In genomic region chr20:37672143-37672542, GRCh38 we compare ENCODE assay signal across 33 cellular contexts.
"Had no signal": no experiment of that assay in that cellular context is flagged by ENCODE, and none has a peak within 500 bp of the region (broad histone marks: within the 10 kb centered on the region; RNA-seq: fewer than 3 reads in every experiment).

No MANE protein-coding gene starts in this region.

- H3K27ac ChIP-seq: adrenal gland, body of pancreas, brain microvascular endothelial cell, breast epithelium, VCaP had no signal

- H3K27ac Mint-ChIP-seq: activated B cell treated with CpG ODN at 0.5 μM for 24 hours; activated CD4-positive, alpha-beta memory T cell treated with anti-CD3 and anti-CD28 coated beads for 36 hours; activated CD4-positive, alpha-beta T cell treated with anti-CD3 and anti-CD28 coated beads, Interleukin-2, amount 10 ng/mL, durations not matched to agents 24 days and 14 days; activated CD8-positive, alpha-beta T cell treated with anti-CD3 and anti-CD28 coated beads for 36 hours; activated naive CD4-positive, alpha-beta T cell treated with anti-CD3 and anti-CD28 coated beads for 36 hours; activated naive CD4-positive, alpha-beta T cell treated with anti-CD3 and anti-CD28 coated beads, Interleukin-2, amount 50 U/mL, for 72 hours; activated naive CD8-positive, alpha-beta T cell treated with anti-CD3 and anti-CD28 coated beads for 36 hours; activated T-cell treated with anti-CD3 and anti-CD28 coated beads, Interleukin-2, amount 50 U/mL, for 72 hours; activated T-helper 1 cell treated with anti-CD3 and anti-CD28 coated beads, Interleukin-12 subunit alpha, Interleukin-12 subunit beta, Interleukin-2, Interleukin-4 antibody, amounts not matched to agents 30 ng/mL and 10 ng/mL and 1 ng/mL, durations not matched to agents 14 hours and 24 hours and 36 hours; activated T-helper 17 cell treated with anti-CD3 and anti-CD28 coated beads, Interleukin-2, amount 50 U/mL, for 72 hours; T-helper 2 cell treated with Interferon-gamma antibody and Interleukin-4, amounts not matched to agents 5 μg/mL and 100 μg/mL, for 36 hours had no signal

- H3K36me3 Mint-ChIP-seq: activated CD4-positive, alpha-beta memory T cell treated with anti-CD3 and anti-CD28 coated beads for 36 hours; activated naive CD4-positive, alpha-beta T cell treated with anti-CD3 and anti-CD28 coated beads, Interleukin-2, amount 50 U/mL, for 72 hours; activated naive CD8-positive, alpha-beta T cell treated with anti-CD3 and anti-CD28 coated beads for 36 hours had no signal

- H3K9me3 ChIP-seq: adrenal gland, body of pancreas, breast epithelium had no signal

- H3K4me3 ChIP-seq: adrenal gland, body of pancreas, breast epithelium had no signal

- H3K27me3 ChIP-seq: adrenal gland, body of pancreas had no signal

- ATAC-seq: activated CD8-positive, alpha-beta T cell treated with anti-CD3 and anti-CD28 coated beads for 36 hours; activated naive CD4-positive, alpha-beta T cell treated with anti-CD3 and anti-CD28 coated beads, Interleukin-2, amount 50 U/mL, for 72 hours; activated T-cell treated with anti-CD3 and anti-CD28 coated beads, Interleukin-2, amount 50 U/mL, for 4 hours; activated T-cell treated with anti-CD3 and anti-CD28 coated beads, Interleukin-2, amount 50 U/mL, for 72 hours; activated T-helper 17 cell treated with anti-CD3 and anti-CD28 coated beads, Interleukin-2, amount 50 U/mL, for 72 hours; body of pancreas had no signal

- H3K4me1 ChIP-seq: body of pancreas, breast epithelium had no signal

- H3K36me3 ChIP-seq: adrenal gland, brain microvascular endothelial cell, breast epithelium had no signal

- DNase-seq: activated B cell treated with CpG ODN at 0.5 μM for 24 hours; activated CD4-positive, alpha-beta memory T cell treated with anti-CD3 and anti-CD28 coated beads for 36 hours; activated CD4-positive, alpha-beta T cell treated with anti-CD3 and anti-CD28 coated beads for 4 hours; activated CD4-positive, alpha-beta T cell treated with anti-CD3 and anti-CD28 coated beads, Interleukin-2, amount 10 ng/mL, durations not matched to agents 24 days and 14 days; activated CD4-positive, alpha-beta T cell treated with anti-CD3 and anti-CD28 coated beads, Interleukin-2, amount 50 U/mL, for 1 hour; activated CD4-positive, alpha-beta T cell treated with anti-CD3 and anti-CD28 coated beads, Interleukin-2, amount 50 U/mL, for 4 hours; activated CD4-positive, CD25-positive, alpha-beta regulatory T cell treated with anti-CD3 and anti-CD28 coated beads, Interleukin-2, amount 50 U/mL, for 72 hours; activated CD8-positive, alpha-beta memory T cell treated with anti-CD3 and anti-CD28 coated beads, Interleukin-2, amount 50 U/mL, for 4 hours; activated CD8-positive, alpha-beta T cell treated with anti-CD3 and anti-CD28 coated beads for 36 hours; activated effector memory CD4-positive, alpha-beta T cell treated with anti-CD3 and anti-CD28 coated beads, Interleukin-2, amount 50 U/mL, for 16 hours; activated gamma-delta T cell treated with Interleukin-2 at 50 U/mL for 16 hours; activated naive CD4-positive, alpha-beta T cell; activated naive CD4-positive, alpha-beta T cell treated with anti-CD3 and anti-CD28 coated beads for 36 hours; activated naive CD4-positive, alpha-beta T cell treated with anti-CD3 and anti-CD28 coated beads, Interleukin-2, amount 50 U/mL, for 16 hours; activated naive CD8-positive, alpha-beta T cell treated with anti-CD3 and anti-CD28 coated beads for 36 hours; activated T-cell treated with anti-CD3 and anti-CD28 coated beads for 4 hours; activated T-cell treated with anti-CD3 and anti-CD28 coated beads, Interleukin-2, amount 50 U/mL, for 1 hour; activated T-cell treated with anti-CD3 and anti-CD28 coated beads, Interleukin-2, amount 50 U/mL, for 4 hours; activated T-cell treated with anti-CD3 and anti-CD28 coated beads, Interleukin-2, amount 50 U/mL, for 72 hours; adrenal gland; amniotic stem cell; aorta; body of pancreas; brain microvascular endothelial cell; central memory CD4-positive, alpha-beta T cell; T-helper 2 cell; T-helper 9 cell had no signal

- H3K9me3 Mint-ChIP-seq: activated B cell treated with CpG ODN at 0.5 μM for 24 hours; activated CD4-positive, alpha-beta memory T cell treated with anti-CD3 and anti-CD28 coated beads for 36 hours; activated CD4-positive, alpha-beta T cell treated with anti-CD3 and anti-CD28 coated beads, Interleukin-2, amount 10 ng/mL, durations not matched to agents 24 days and 14 days; activated CD8-positive, alpha-beta T cell treated with anti-CD3 and anti-CD28 coated beads for 36 hours; activated naive CD4-positive, alpha-beta T cell treated with anti-CD3 and anti-CD28 coated beads for 36 hours; activated naive CD4-positive, alpha-beta T cell treated with anti-CD3 and anti-CD28 coated beads, Interleukin-2, amount 50 U/mL, for 72 hours; activated T-cell treated with anti-CD3 and anti-CD28 coated beads, Interleukin-2, amount 50 U/mL, for 4 hours; activated T-cell treated with anti-CD3 and anti-CD28 coated beads, Interleukin-2, amount 50 U/mL, for 72 hours; activated T-helper 1 cell treated with anti-CD3 and anti-CD28 coated beads, Interleukin-12 subunit alpha, Interleukin-12 subunit beta, Interleukin-2, Interleukin-4 antibody, amounts not matched to agents 30 ng/mL and 10 ng/mL and 1 ng/mL, durations not matched to agents 14 hours and 24 hours and 36 hours; activated T-helper 17 cell treated with anti-CD3 and anti-CD28 coated beads, Interleukin-2, amount 50 U/mL, for 72 hours; T-helper 2 cell treated with Interferon-gamma antibody and Interleukin-4, amounts not matched to agents 5 μg/mL and 100 μg/mL, for 36 hours had no signal

- H3K4me3 Mint-ChIP-seq: activated B cell treated with CpG ODN at 0.5 μM for 24 hours; activated CD4-positive, alpha-beta memory T cell treated with anti-CD3 and anti-CD28 coated beads for 36 hours; activated CD4-positive, alpha-beta T cell treated with anti-CD3 and anti-CD28 coated beads, Interleukin-2, amount 10 ng/mL, durations not matched to agents 24 days and 14 days; activated CD8-positive, alpha-beta T cell treated with anti-CD3 and anti-CD28 coated beads for 36 hours; activated naive CD4-positive, alpha-beta T cell treated with anti-CD3 and anti-CD28 coated beads for 36 hours; activated naive CD8-positive, alpha-beta T cell treated with anti-CD3 and anti-CD28 coated beads for 36 hours; activated T-cell treated with anti-CD3 and anti-CD28 coated beads, Interleukin-2, amount 50 U/mL, for 4 hours; activated T-cell treated with anti-CD3 and anti-CD28 coated beads, Interleukin-2, amount 50 U/mL, for 72 hours; activated T-helper 1 cell treated with anti-CD3 and anti-CD28 coated beads, Interleukin-12 subunit alpha, Interleukin-12 subunit beta, Interleukin-2, Interleukin-4 antibody, amounts not matched to agents 30 ng/mL and 10 ng/mL and 1 ng/mL, durations not matched to agents 14 hours and 24 hours and 36 hours; activated T-helper 17 cell treated with anti-CD3 and anti-CD28 coated beads, Interleukin-2, amount 50 U/mL, for 72 hours; T-helper 2 cell treated with Interferon-gamma antibody and Interleukin-4, amounts not matched to agents 5 μg/mL and 100 μg/mL, for 36 hours had no signal
